In the genomic region with DNA sequence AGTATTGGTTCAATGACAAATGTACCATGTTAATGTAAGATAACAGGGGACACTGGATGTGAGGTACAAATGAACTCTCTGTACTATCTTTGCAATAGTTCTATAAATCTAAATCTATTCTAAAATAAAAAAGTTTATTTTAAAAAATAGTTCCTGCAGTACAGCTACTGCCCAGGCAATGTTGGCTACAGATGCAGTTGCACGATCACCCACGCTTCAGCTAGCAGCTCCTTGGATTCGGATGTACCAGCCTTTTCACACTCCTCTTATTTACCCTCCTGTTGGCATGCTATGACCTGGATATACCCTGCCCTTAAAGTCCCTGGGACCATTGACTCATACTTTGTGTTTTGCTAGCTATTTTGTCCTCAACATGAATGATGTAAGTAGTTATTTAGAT, we compare ENCODE assay signal across 8 cellular contexts.
"Had no signal": no experiment of that assay in that cellular context is flagged by ENCODE, and none has a peak within 500 bp of the region (broad histone marks: within the 10 kb centered on the region; RNA-seq: fewer than 3 reads in every experiment).

No MANE protein-coding gene starts in this region.

- DNase-seq: GM23248, GOT3, H7, H9, HCEC 1CT, HFFc6 had no signal

- FAIRE-seq: H1, H54 had no signal
